In the genomic region with DNA sequence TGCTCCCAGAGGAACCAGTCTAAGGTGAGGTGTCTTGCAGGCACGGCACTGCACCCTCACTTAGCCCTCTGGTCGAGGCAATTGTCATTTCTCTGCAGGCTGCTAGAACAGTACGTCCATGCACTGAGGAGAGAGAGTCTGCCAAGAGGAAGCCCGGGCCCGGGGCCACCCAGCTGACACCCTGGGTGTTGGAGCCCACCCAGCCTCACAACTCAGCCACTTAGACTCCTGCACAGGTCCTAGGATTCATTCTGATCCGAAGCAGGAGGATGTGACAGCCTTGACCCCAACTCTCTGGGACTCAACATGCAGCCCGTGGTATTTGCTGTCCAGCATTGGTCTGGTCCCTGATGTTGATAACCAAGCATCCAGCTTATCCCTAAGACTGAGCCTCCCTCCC, we compare ENCODE assay signal across 1 cellular context.
TF ChIP-seq lines count a peak whose summit lies in the region.

No MANE protein-coding gene starts in this region.

TF ChIP-seq in HepG2, 621 proteins besides CTCF, POLR2A, EP300 and RAD21 (continued from another document):
- TF ChIP-seq, protein P1, sequence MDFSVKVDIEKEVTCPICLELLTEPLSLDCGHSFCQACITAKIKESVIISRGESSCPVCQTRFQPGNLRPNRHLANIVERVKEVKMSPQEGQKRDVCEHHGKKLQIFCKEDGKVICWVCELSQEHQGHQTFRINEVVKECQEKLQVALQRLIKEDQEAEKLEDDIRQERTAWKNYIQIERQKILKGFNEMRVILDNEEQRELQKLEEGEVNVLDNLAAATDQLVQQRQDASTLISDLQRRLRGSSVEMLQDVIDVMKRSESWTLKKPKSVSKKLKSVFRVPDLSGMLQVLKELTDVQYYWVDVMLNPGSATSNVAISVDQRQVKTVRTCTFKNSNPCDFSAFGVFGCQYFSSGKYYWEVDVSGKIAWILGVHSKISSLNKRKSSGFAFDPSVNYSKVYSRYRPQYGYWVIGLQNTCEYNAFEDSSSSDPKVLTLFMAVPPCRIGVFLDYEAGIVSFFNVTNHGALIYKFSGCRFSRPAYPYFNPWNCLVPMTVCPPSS (IDR thresholded peaks at IDR 0.05) = no peak
